25 cellular contexts compared by ENCODE assay signal in the genomic region with DNA sequence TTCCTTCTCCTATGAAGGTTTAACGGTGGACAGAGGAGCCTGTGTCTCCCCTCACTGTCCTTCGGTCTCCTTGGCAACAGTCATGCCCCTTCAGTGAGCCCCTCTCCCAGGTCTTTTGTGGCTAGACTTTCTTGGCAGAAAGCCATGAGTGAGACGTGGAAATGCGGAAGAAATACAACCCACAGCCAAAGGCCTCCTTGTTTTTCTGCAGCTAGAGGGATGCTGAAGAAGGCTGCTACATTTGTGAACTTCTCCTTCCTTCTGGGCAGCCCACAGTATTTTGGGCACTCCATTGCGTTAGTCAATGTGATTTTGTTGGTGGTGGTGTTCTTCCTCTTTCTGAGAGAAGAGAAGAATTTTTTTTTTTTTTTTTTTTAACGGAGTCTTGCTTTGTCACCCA.
DNase-seq lines count a peak whose midpoint lies in the region; ATAC-seq and TF ChIP-seq lines count a peak whose summit lies in the region.
"Had no signal": no experiment of that assay in that cellular context is flagged by ENCODE, and none has a peak within 500 bp of the region (broad histone marks: within the 10 kb centered on the region; RNA-seq: fewer than 3 reads in every experiment).

No MANE protein-coding gene starts in this region.

- H3K4me3 ChIP-seq in upper lobe of right lung: no peak overlapping the region
- H3K4me3 ChIP-seq: psoas muscle, stomach had no signal

- H3K4me3 Mint-ChIP-seq in brain: peak overlapping the region in 1 of 5 experiments; percentile 25
- no peak overlapping the region for H3K4me3 Mint-ChIP-seq in T-helper 2 cell treated with Interferon-gamma antibody and Interleukin-4, amounts not matched to agents 5 μg/mL and 100 μg/mL, for 36 hours
- no peak overlapping the region for H3K4me3 Mint-ChIP-seq in stimulated activated effector memory CD8-positive, alpha-beta T cell treated with anti-CD3 and anti-CD28 coated beads, Interleukin-12 subunit alpha, Interleukin-12 subunit beta, amount 100 ng/mL, for 72 hours
- H3K4me3 Mint-ChIP-seq: activated B cell treated with CpG ODN at 0.5 μM for 24 hours; activated CD4-positive, alpha-beta memory T cell treated with anti-CD3 and anti-CD28 coated beads for 36 hours; B cell; IgD-negative memory B cell had no signal

- DNase-seq in NCI-H748 (lab: John Stamatoyannopoulos, UW; ENCODE audit: unreplicated experiment) (peak; percentile 40), NCI-H748 treated with DMSO at 0.1 percent for 48 hours (lab: John Stamatoyannopoulos, UW) (no peak), NOMO-1 treated with DMSO at 0.1 percent for 48 hours (lab: John Stamatoyannopoulos, UW; ENCODE audit: unreplicated experiment) (peak; percentile 22), upper lobe of right lung (no peak)
- no peak for DNase-seq in T-helper 2 cell treated with Interferon-gamma antibody and Interleukin-4, amounts not matched to agents 5 μg/mL and 100 μg/mL, for 36 hours (ENCODE audit: low spot score)
- DNase-seq in stimulated activated effector memory CD8-positive, alpha-beta T cell treated with anti-CD3 and anti-CD28 coated beads, Interleukin-12 subunit alpha, Interleukin-12 subunit beta, amount 100 ng/mL, for 72 hours (ENCODE audit: low spot score in 2 of 2): no peak
- DNase-seq: 8988T; activated B cell treated with CpG ODN at 0.5 μM for 24 hours; activated CD4-positive, alpha-beta memory T cell treated with anti-CD3 and anti-CD28 coated beads for 36 hours; activated effector memory CD4-positive, alpha-beta T cell treated with anti-CD3 and anti-CD28 coated beads, Interleukin-2, amount 50 U/mL, for 16 hours; Caco-2; cortex of kidney; NCI-H2081; NCI-H524; PC-3; psoas muscle; SHP77 treated with DMSO at 0.1 percent for 48 hours; stimulated activated CD4-positive, alpha-beta T cell treated with anti-CD3 and anti-CD28 coated beads, Interleukin-4, amount 100 ng/mL, for 24 hours; stomach; trophoblast cell had no signal

- H3K9me3 Mint-ChIP-seq in brain: peaks cover 9 to 24% (median 22%) of the 10 kb centered on the region in 5 experiments
- H3K9me3 Mint-ChIP-seq in T-helper 2 cell treated with Interferon-gamma antibody and Interleukin-4, amounts not matched to agents 5 μg/mL and 100 μg/mL, for 36 hours: peaks cover 17% of the 10 kb centered on the region
- peaks cover 9% of the 10 kb centered on the region for H3K9me3 Mint-ChIP-seq in stimulated activated effector memory CD8-positive, alpha-beta T cell treated with anti-CD3 and anti-CD28 coated beads, Interleukin-12 subunit alpha, Interleukin-12 subunit beta, amount 100 ng/mL, for 72 hours

- intact Hi-C loops in upper lobe of right lung (cut with DNase I): no loop called here

- peak overlapping the region in 3 of 5 experiments; percentile 63 to 78 (median 71) for H3K27ac Mint-ChIP-seq in brain
- no peak overlapping the region for H3K27ac Mint-ChIP-seq in T-helper 2 cell treated with Interferon-gamma antibody and Interleukin-4, amounts not matched to agents 5 μg/mL and 100 μg/mL, for 36 hours
- no peak overlapping the region for H3K27ac Mint-ChIP-seq in stimulated activated effector memory CD8-positive, alpha-beta T cell treated with anti-CD3 and anti-CD28 coated beads, Interleukin-12 subunit alpha, Interleukin-12 subunit beta, amount 100 ng/mL, for 72 hours
- H3K27ac Mint-ChIP-seq: activated B cell treated with CpG ODN at 0.5 μM for 24 hours; activated CD4-positive, alpha-beta memory T cell treated with anti-CD3 and anti-CD28 coated beads for 36 hours; B cell; IgD-negative memory B cell had no signal

- peaks cover 19% of the 10 kb centered on the region for H3K4me1 Mint-ChIP-seq in brain
- H3K4me1 Mint-ChIP-seq in T-helper 2 cell treated with Interferon-gamma antibody and Interleukin-4, amounts not matched to agents 5 μg/mL and 100 μg/mL, for 36 hours (ENCODE audit: low read depth): no peaks in the 10 kb centered on the region
- H3K4me1 Mint-ChIP-seq in stimulated activated effector memory CD8-positive, alpha-beta T cell treated with anti-CD3 and anti-CD28 coated beads, Interleukin-12 subunit alpha, Interleukin-12 subunit beta, amount 100 ng/mL, for 72 hours: no peaks in the 10 kb centered on the region
- H3K4me1 Mint-ChIP-seq: activated B cell treated with CpG ODN at 0.5 μM for 24 hours, B cell, IgD-negative memory B cell had no signal

- H3K9me3 ChIP-seq in upper lobe of right lung: peaks cover 5% of the 10 kb centered on the region

- no peaks in the 10 kb centered on the region for H3K27me3 ChIP-seq in upper lobe of right lung

- H3K27ac ChIP-seq in upper lobe of right lung: no peak overlapping the region
- H3K27ac ChIP-seq: psoas muscle, stomach had no signal

- peaks cover 33% of the 10 kb centered on the region for H3K27me3 Mint-ChIP-seq in brain
- no peaks in the 10 kb centered on the region for H3K27me3 Mint-ChIP-seq in T-helper 2 cell treated with Interferon-gamma antibody and Interleukin-4, amounts not matched to agents 5 μg/mL and 100 μg/mL, for 36 hours (ENCODE audit: low read depth)
- H3K27me3 Mint-ChIP-seq: activated B cell treated with CpG ODN at 0.5 μM for 24 hours had no signal

- H3K4me1 ChIP-seq in upper lobe of right lung: no peaks in the 10 kb centered on the region
- H3K4me1 ChIP-seq: Caco-2, psoas muscle, stomach had no signal

- ATAC-seq in upper lobe of right lung (peak; percentile 67), HG02885 (IDR thresholded peaks at IDR 0.05; ENCODE audit: poor library complexity, unreplicated experiment) (no peak)
- ATAC-seq in stimulated activated effector memory CD8-positive, alpha-beta T cell treated with anti-CD3 and anti-CD28 coated beads, Interleukin-12 subunit alpha, Interleukin-12 subunit beta, amount 100 ng/mL, for 72 hours: no peak
- ATAC-seq: HCT116, PC-3 had no signal

- peaks cover 3% of the 10 kb centered on the region for H3K36me3 Mint-ChIP-seq in brain
- H3K36me3 Mint-ChIP-seq in T-helper 2 cell treated with Interferon-gamma antibody and Interleukin-4, amounts not matched to agents 5 μg/mL and 100 μg/mL, for 36 hours (ENCODE audit: low read depth): no peaks in the 10 kb centered on the region
- H3K36me3 Mint-ChIP-seq in stimulated activated effector memory CD8-positive, alpha-beta T cell treated with anti-CD3 and anti-CD28 coated beads, Interleukin-12 subunit alpha, Interleukin-12 subunit beta, amount 100 ng/mL, for 72 hours: no peaks in the 10 kb centered on the region
- H3K36me3 Mint-ChIP-seq: activated CD4-positive, alpha-beta memory T cell treated with anti-CD3 and anti-CD28 coated beads for 36 hours; IgD-negative memory B cell had no signal

- no peak for TF ChIP-seq CTCF in brain (conservative IDR thresholded peaks at IDR 0.05)
- TF ChIP-seq CTCF in upper lobe of right lung (IDR thresholded peaks at IDR 0.05): no peak

- H3K36me3 ChIP-seq in upper lobe of right lung: no peaks in the 10 kb centered on the region
- H3K36me3 ChIP-seq: stomach had no signal

Comparison
In these comparisons a context has a peak if more than half of its experiments do, and no peak if none do; other contexts are left out.
1. DNase-seq: peak in NCI-H748 (single experiment) and NOMO-1 treated with DMSO at 0.1 percent for 48 hours (single experiment); none in NCI-H748 treated with DMSO at 0.1 percent for 48 hours (single experiment), upper lobe of right lung (single experiment), T-helper 2 cell treated with Interferon-gamma antibody and Interleukin-4, amounts not matched to agents 5 μg/mL and 100 μg/mL, for 36 hours (single experiment) and stimulated activated effector memory CD8-positive, alpha-beta T cell treated with anti-CD3 and anti-CD28 coated beads, Interleukin-12 subunit alpha, Interleukin-12 subunit beta, amount 100 ng/mL, for 72 hours (0 of 2).
2. H3K27ac Mint-ChIP-seq: peak in brain (3 of 5); none in T-helper 2 cell treated with Interferon-gamma antibody and Interleukin-4, amounts not matched to agents 5 μg/mL and 100 μg/mL, for 36 hours (single experiment) and stimulated activated effector memory CD8-positive, alpha-beta T cell treated with anti-CD3 and anti-CD28 coated beads, Interleukin-12 subunit alpha, Interleukin-12 subunit beta, amount 100 ng/mL, for 72 hours (single experiment).